22 cellular contexts compared by ENCODE assay signal in the genomic region with DNA sequence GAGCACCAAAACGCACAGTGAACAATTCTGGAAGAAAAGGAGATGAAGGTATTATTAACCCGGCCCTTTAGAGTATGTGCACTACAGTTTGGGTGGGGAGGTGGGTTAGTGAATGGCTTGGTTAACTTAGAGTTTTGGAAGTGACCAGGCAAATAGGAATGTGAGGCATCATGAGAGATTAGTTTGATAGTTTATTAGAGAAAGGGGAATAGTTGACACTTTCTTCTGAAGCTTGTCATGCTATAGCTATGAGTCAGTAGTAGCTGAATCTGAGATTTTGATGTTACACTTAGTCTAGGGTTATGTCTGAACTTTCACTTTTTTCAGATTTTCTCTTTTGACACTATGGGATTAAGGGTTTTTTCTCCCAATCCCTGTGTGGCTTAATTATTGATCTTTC.
"Had no signal": no experiment of that assay in that cellular context is flagged by ENCODE, and none has a peak within 500 bp of the region (broad histone marks: within the 10 kb centered on the region; RNA-seq: fewer than 3 reads in every experiment).

No MANE protein-coding gene starts in this region.

- H3K27me3 Mint-ChIP-seq: activated CD4-positive, alpha-beta memory T cell treated with anti-CD3 and anti-CD28 coated beads, Interleukin-2, amount 10 ng/mL, durations not matched to agents 7 days and 5 days; activated CD4-positive, alpha-beta T cell treated with anti-CD3 and anti-CD28 coated beads for 36 hours; memory B cell; natural killer cell treated with Interleukin-12 subunit alpha and Interleukin-12 subunit beta and Interleukin-15 and Interleukin-18, amount 100 ng/mL, for 72 hours; type B pancreatic cell had no signal

- H3K27me3 ChIP-seq: brain microvascular endothelial cell, heart left ventricle, suprapubic skin had no signal

- H3K9me3 Mint-ChIP-seq: activated CD4-positive, alpha-beta memory T cell treated with anti-CD3 and anti-CD28 coated beads, Interleukin-2, amount 10 ng/mL, durations not matched to agents 7 days and 5 days; type B pancreatic cell had no signal

- H3K4me1 ChIP-seq: heart left ventricle, psoas muscle, suprapubic skin had no signal

- ATAC-seq: activated CD4-positive, alpha-beta T cell treated with anti-CD3 and anti-CD28 coated beads for 36 hours; esophagus mucosa; heart left ventricle; left lobe of liver; natural killer cell treated with Interleukin-12 subunit alpha and Interleukin-12 subunit beta and Interleukin-15 and Interleukin-18, amount 100 ng/mL, for 72 hours; psoas muscle; sciatic nerve; stimulated activated naive CD8-positive, alpha-beta T cell treated with anti-CD3 and anti-CD28 coated beads, Interleukin-15, Interleukin-2, amounts not matched to agents 100 U/mL and 50 U/mL, for 24 hours; T-cell had no signal

- H3K9me3 ChIP-seq: psoas muscle, suprapubic skin had no signal

- H3K36me3 Mint-ChIP-seq: memory B cell; natural killer cell treated with Interleukin-12 subunit alpha and Interleukin-12 subunit beta and Interleukin-15 and Interleukin-18, amount 100 ng/mL, for 72 hours; T-cell; type B pancreatic cell had no signal

- H3K27ac ChIP-seq: brain microvascular endothelial cell, heart left ventricle, psoas muscle, suprapubic skin, VCaP had no signal

- H3K27ac Mint-ChIP-seq: activated CD4-positive, alpha-beta memory T cell treated with anti-CD3 and anti-CD28 coated beads, Interleukin-2, amount 10 ng/mL, durations not matched to agents 7 days and 5 days; activated CD4-positive, alpha-beta T cell treated with anti-CD3 and anti-CD28 coated beads for 36 hours; memory B cell; natural killer cell treated with Interleukin-12 subunit alpha and Interleukin-12 subunit beta and Interleukin-15 and Interleukin-18, amount 100 ng/mL, for 72 hours; T-cell; type B pancreatic cell had no signal

- DNase-seq: activated CD4-positive, alpha-beta memory T cell treated with anti-CD3 and anti-CD28 coated beads, Interleukin-2, amount 10 ng/mL, durations not matched to agents 7 days and 5 days; activated CD4-positive, alpha-beta T cell treated with anti-CD3 and anti-CD28 coated beads for 36 hours; activated T-cell treated with anti-CD3 and anti-CD28 coated beads, Interleukin-2, amount 50 U/mL, for 48 hours; brain microvascular endothelial cell; foreskin melanocyte; heart left ventricle; islet precursor cell; occipital lobe; psoas muscle; stimulated activated CD4-positive, alpha-beta T cell treated with anti-CD3 and anti-CD28 coated beads, Interleukin-4, amount 100 ng/mL, for 1 hour; stimulated activated CD8-positive, alpha-beta memory T cell treated with anti-CD3 and anti-CD28 coated beads, Interleukin-4, amount 100 ng/mL, for 48 hours; stimulated activated naive CD8-positive, alpha-beta T cell treated with anti-CD3 and anti-CD28 coated beads, Interleukin-15, Interleukin-2, amounts not matched to agents 100 U/mL and 50 U/mL, for 24 hours; T-cell; T1000 had no signal

- H3K36me3 ChIP-seq: brain microvascular endothelial cell, heart left ventricle, suprapubic skin had no signal

- H3K4me3 Mint-ChIP-seq: activated CD4-positive, alpha-beta memory T cell treated with anti-CD3 and anti-CD28 coated beads, Interleukin-2, amount 10 ng/mL, durations not matched to agents 7 days and 5 days; activated CD4-positive, alpha-beta T cell treated with anti-CD3 and anti-CD28 coated beads for 36 hours; memory B cell; natural killer cell treated with Interleukin-12 subunit alpha and Interleukin-12 subunit beta and Interleukin-15 and Interleukin-18, amount 100 ng/mL, for 72 hours; T-cell; type B pancreatic cell had no signal

- H3K4me1 Mint-ChIP-seq: activated CD4-positive, alpha-beta memory T cell treated with anti-CD3 and anti-CD28 coated beads, Interleukin-2, amount 10 ng/mL, durations not matched to agents 7 days and 5 days; activated CD4-positive, alpha-beta T cell treated with anti-CD3 and anti-CD28 coated beads for 36 hours; memory B cell; T-cell had no signal

- H3K4me3 ChIP-seq: heart left ventricle, psoas muscle, suprapubic skin had no signal
